Comparison of ENCODE assay signal across 15 cellular contexts in the genomic region with DNA sequence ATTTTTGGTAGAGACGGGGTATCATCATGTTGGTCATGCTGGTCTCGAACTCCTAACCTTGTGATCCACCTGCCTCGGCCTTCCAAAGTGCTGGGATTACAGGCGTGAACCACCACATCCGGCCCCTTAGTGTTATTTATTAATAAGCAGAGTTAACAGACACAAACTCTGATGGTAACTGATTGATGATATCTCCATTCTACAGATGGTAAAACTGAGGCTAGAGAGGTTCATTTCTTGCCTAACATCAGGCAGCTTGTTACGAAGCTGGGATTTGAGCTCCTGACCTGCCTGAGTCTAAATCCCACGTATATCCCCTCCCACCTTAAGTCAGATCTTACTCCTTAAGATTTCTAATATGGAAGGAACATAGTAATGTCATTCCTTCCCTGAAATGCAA. TPM values are rescaled to one million over a fixed set of nuclear protein-coding genes. Genes with fewer than 3 reads are reported as not detected.
DNase-seq lines count a peak whose midpoint lies in the region; ATAC-seq and TF ChIP-seq lines count a peak whose summit lies in the region.
"Had no signal": no experiment of that assay in that cellular context is flagged by ENCODE, and none has a peak within 500 bp of the region (broad histone marks: within the 10 kb centered on the region; RNA-seq: fewer than 3 reads in every experiment).

No MANE protein-coding gene starts in this region.

- H4K20me1 ChIP-seq in hepatocyte (ENCODE audit: insufficient read depth, poor library complexity, severe bottlenecking) (no peaks in the 10 kb centered on the region), osteoblast (ENCODE audit: insufficient read depth, low read length) (no peaks in the 10 kb centered on the region)

- H3K36me3 ChIP-seq in CD4-positive, CD25-positive, alpha-beta regulatory T cell (ENCODE audit: control insufficient read depth, insufficient read depth, low read length): peaks cover 4% of the 10 kb centered on the region
- H3K36me3 ChIP-seq in CD8-positive, alpha-beta T cell (ENCODE audit: insufficient read depth, low read length): no peaks in the 10 kb centered on the region
- H3K36me3 ChIP-seq in hepatocyte (replicated peaks; ENCODE audit: insufficient read depth, low read depth) (no peaks in the 10 kb centered on the region), osteoblast (ENCODE audit: insufficient read depth, low read length) (no peaks in the 10 kb centered on the region)
- H3K36me3 ChIP-seq: BE2C had no signal

- H3K9me3 ChIP-seq in CD4-positive, CD25-positive, alpha-beta regulatory T cell (ENCODE audit: control insufficient read depth in 2 of 2, low read length in 2 of 2): no peaks in the 10 kb centered on the region
- no peaks in the 10 kb centered on the region for H3K9me3 ChIP-seq in CD8-positive, alpha-beta T cell (ENCODE audit: low read length)
- H3K9me3 ChIP-seq in hepatocyte (ENCODE audit: low read depth) (no peaks in the 10 kb centered on the region), osteoblast (ENCODE audit: low read depth, low read length) (no peaks in the 10 kb centered on the region)
- H3K9me3 ChIP-seq: BE2C, Caco-2 had no signal

- POLR2A ChIA-PET in CD8-positive, alpha-beta T cell (lab: Charles Lee): interaction anchor here (1.1 to 2.1 kb wide), 3 partner anchors 18 to 36 kb away, joined by 4 to 10 read pairs (median 6); partner anchors contain the start of gene TBC1D14

- H3K27ac ChIP-seq in CD4-positive, CD25-positive, alpha-beta regulatory T cell (ENCODE audit: insufficient read depth, low read length, poor library complexity, severe bottlenecking): no peak overlapping the region
- H3K27ac ChIP-seq in CD8-positive, alpha-beta T cell (ENCODE audit: low read depth, low read length): no peak overlapping the region
- peak overlapping the region; percentile 97 for H3K27ac ChIP-seq in hepatocyte
- H3K27ac ChIP-seq in osteoblast (ENCODE audit: low read depth, low read length): no peak overlapping the region
- H3K27ac ChIP-seq: C4-2B, GM23248, KMS-11 had no signal

- H3K79me2 ChIP-seq in hepatocyte (peaks cover 73% of the 10 kb centered on the region), osteoblast (ENCODE audit: insufficient read depth, low read length) (peaks cover 3% of the 10 kb centered on the region)

- CTCF ChIA-PET in CD8-positive, alpha-beta T cell (lab: Charles Lee): interaction anchor here (1.1 kb wide), 1 partner anchor 38 kb away, joined by 3 read pairs; no protein-coding TSS in a partner anchor

- H2AFZ ChIP-seq in hepatocyte: no peak overlapping the region
- no peak overlapping the region for H2AFZ ChIP-seq in osteoblast (ENCODE audit: low read length)
- H2AFZ ChIP-seq: GM23248 had no signal

- TF ChIP-seq CTCF in CD8-positive, alpha-beta T cell (IDR thresholded peaks at IDR 0.05): no peak
- TF ChIP-seq CTCF in hepatocyte (IDR thresholded peaks at IDR 0.05; ENCODE audit: poor library complexity): no peak
- no peak for TF ChIP-seq CTCF in osteoblast (IDR thresholded peaks at IDR 0.05; ENCODE audit: extremely low read depth, low read depth, low read length)

- WGBS in hepatocyte (ENCODE audit: low lambda C conversion rate, missing lambda C conversion rate): 95% methylated on average over 7 of the region's 7 CpGs

- H3K4me1 Mint-ChIP-seq in CD4-positive, CD25-positive, alpha-beta regulatory T cell: peaks cover 18 to 78% (median 49%) of the 10 kb centered on the region in 4 donors
- peaks cover 68% of the 10 kb centered on the region for H3K4me1 Mint-ChIP-seq in CD8-positive, alpha-beta T cell (ENCODE audit: low read depth)

- H3K4me3 ChIP-seq in CD4-positive, CD25-positive, alpha-beta regulatory T cell (ENCODE audit: low read depth, low read length): no peak overlapping the region
- H3K4me3 ChIP-seq in CD8-positive, alpha-beta T cell (ENCODE audit: low read depth, low read length): no peak overlapping the region
- H3K4me3 ChIP-seq in hepatocyte (no peak overlapping the region), osteoblast (ENCODE audit: insufficient read depth, low read length) (no peak overlapping the region)
- H3K4me3 ChIP-seq: GM23248 had no signal

- peaks cover 11% of the 10 kb centered on the region for H3K36me3 Mint-ChIP-seq in CD4-positive, CD25-positive, alpha-beta regulatory T cell
- peaks cover 8% of the 10 kb centered on the region for H3K36me3 Mint-ChIP-seq in CD8-positive, alpha-beta T cell

- no peak for ATAC-seq in CD4-positive, CD25-positive, alpha-beta regulatory T cell (ENCODE audit: low read depth in 2 of 2)
- no peak for ATAC-seq in CD8-positive, alpha-beta T cell
- ATAC-seq in HG02678 (IDR thresholded peaks at IDR 0.05; ENCODE audit: unreplicated experiment): no peak

- H3K9me3 Mint-ChIP-seq in CD4-positive, CD25-positive, alpha-beta regulatory T cell: no peaks in the 10 kb centered on the region
- no peaks in the 10 kb centered on the region for H3K9me3 Mint-ChIP-seq in CD8-positive, alpha-beta T cell
- H3K9me3 Mint-ChIP-seq: CD8-positive, alpha-beta memory T cell had no signal

- intact Hi-C loops in CD8-positive, alpha-beta T cell (cut with DNase I, micrococcal nuclease): no loop called here

- H3K4me2 ChIP-seq in hepatocyte (no peak overlapping the region), osteoblast (ENCODE audit: insufficient read depth, low read length) (no peak overlapping the region)
- H3K4me2 ChIP-seq: KMS-11 had no signal

- DNase-seq in CD4-positive, CD25-positive, alpha-beta regulatory T cell: no peak
- no peak for DNase-seq in CD8-positive, alpha-beta T cell
- no peak for DNase-seq in hepatocyte (ENCODE audit: low spot score)
- DNase-seq in osteoblast (ENCODE audit: insufficient read length, low spot score, missing footprints): peak; percentile 54
- DNase-seq in COLO668 (lab: John Stamatoyannopoulos, UW; ENCODE audit: unreplicated experiment): no peak
- no peak for DNase-seq in SKM-1 (lab: John Stamatoyannopoulos, UW; ENCODE audit: unreplicated experiment)
- DNase-seq: ACHN; BE2C; Caco-2; CD8-positive, alpha-beta memory T cell; GM23248; HCEC 1CT had no signal

- no peaks in the 10 kb centered on the region for H3K27me3 ChIP-seq in CD4-positive, CD25-positive, alpha-beta regulatory T cell (ENCODE audit: control insufficient read depth, insufficient read depth, low read length)
- no peaks in the 10 kb centered on the region for H3K27me3 ChIP-seq in CD8-positive, alpha-beta T cell (ENCODE audit: insufficient read depth, low read length)
- no peaks in the 10 kb centered on the region for H3K27me3 ChIP-seq in hepatocyte
- H3K27me3 ChIP-seq in osteoblast (ENCODE audit: insufficient read depth, low read length): no peaks in the 10 kb centered on the region
- H3K27me3 ChIP-seq: BE2C had no signal

- H3K27me3 Mint-ChIP-seq in CD4-positive, CD25-positive, alpha-beta regulatory T cell: no peaks in the 10 kb centered on the region
- no peaks in the 10 kb centered on the region for H3K27me3 Mint-ChIP-seq in CD8-positive, alpha-beta T cell (ENCODE audit: low read depth)
- H3K27me3 Mint-ChIP-seq: CD8-positive, alpha-beta memory T cell had no signal

- H3K4me1 ChIP-seq in CD4-positive, CD25-positive, alpha-beta regulatory T cell (ENCODE audit: control insufficient read depth, insufficient read depth, low read length, poor library complexity, severe bottlenecking): peaks cover 56% of the 10 kb centered on the region
- H3K4me1 ChIP-seq in CD8-positive, alpha-beta T cell (ENCODE audit: insufficient read depth, low read length): peaks cover 30% of the 10 kb centered on the region
- H3K4me1 ChIP-seq in hepatocyte (ENCODE audit: insufficient read depth) (peaks cover 37% of the 10 kb centered on the region), osteoblast (ENCODE audit: insufficient read depth, low read length) (peaks cover 13% of the 10 kb centered on the region)

- H3K9me2 ChIP-seq in hepatocyte (replicated peaks; ENCODE audit: insufficient read depth): no peaks in the 10 kb centered on the region

- H3K4me3 Mint-ChIP-seq in CD4-positive, CD25-positive, alpha-beta regulatory T cell: peak overlapping the region in 1 of 4 donors; percentile 27
- no peak overlapping the region for H3K4me3 Mint-ChIP-seq in CD8-positive, alpha-beta T cell

- H3K27ac Mint-ChIP-seq in CD4-positive, CD25-positive, alpha-beta regulatory T cell: peak overlapping the region in 2 of 3 donors; percentile 33 to 44
- H3K27ac Mint-ChIP-seq in CD8-positive, alpha-beta T cell: peak overlapping the region; percentile 52

RNA-seq across cellular contexts. Expression of gene TBC1D14, which starts 36.9 kb away (rescaled TPM):
- 67.7 TPM for total RNA-seq in CD4-positive, CD25-positive, alpha-beta regulatory T cell
- 10 to 100 TPM; 46.6 to 63.0 (median 52.0) TPM for polyA plus RNA-seq in CD4-positive, CD25-positive, alpha-beta regulatory T cell
- 10 to 100 TPM; 29.2 to 30.9 TPM for total RNA-seq in CD8-positive, alpha-beta T cell
- total RNA-seq in hepatocyte (46.1 and 50.8 TPM in 2 replicates), osteoblast (39.4 and 42.1 TPM in 2 replicates)
- polyA plus RNA-seq in hepatocyte: 26.5 and 33.6 TPM in 2 replicates
